In genomic region chr14:23623962-23624361, GRCh38 we compare ENCODE assay signal across 6 cellular contexts. TPM values are rescaled to one million over a fixed set of nuclear protein-coding genes. Genes with fewer than 3 reads are reported as not detected.
"Had no signal": no experiment of that assay in that cellular context is flagged by ENCODE, and none has a peak within 500 bp of the region (broad histone marks: within the 10 kb centered on the region; RNA-seq: fewer than 3 reads in every experiment).

No MANE protein-coding gene starts in this region.

- H3K4me2 ChIP-seq: GM23338 had no signal

- H2AFZ ChIP-seq: GM23338 had no signal

- ATAC-seq: GM23338, K562 had no signal

- H3K4me3 ChIP-seq: GM23338, K562 had no signal

- DNase-seq: H9, HCEC 1CT, IMR-90 had no signal

RNA-seq across cellular contexts. Expression of gene JPH4, which starts 45.4 kb away (rescaled TPM):
- total RNA-seq: HT-29, IMR-90 had no signal
- polyA plus RNA-seq: IMR-90 had no signal
